ENCODE assay signal across 27 cellular contexts in the genomic region with DNA sequence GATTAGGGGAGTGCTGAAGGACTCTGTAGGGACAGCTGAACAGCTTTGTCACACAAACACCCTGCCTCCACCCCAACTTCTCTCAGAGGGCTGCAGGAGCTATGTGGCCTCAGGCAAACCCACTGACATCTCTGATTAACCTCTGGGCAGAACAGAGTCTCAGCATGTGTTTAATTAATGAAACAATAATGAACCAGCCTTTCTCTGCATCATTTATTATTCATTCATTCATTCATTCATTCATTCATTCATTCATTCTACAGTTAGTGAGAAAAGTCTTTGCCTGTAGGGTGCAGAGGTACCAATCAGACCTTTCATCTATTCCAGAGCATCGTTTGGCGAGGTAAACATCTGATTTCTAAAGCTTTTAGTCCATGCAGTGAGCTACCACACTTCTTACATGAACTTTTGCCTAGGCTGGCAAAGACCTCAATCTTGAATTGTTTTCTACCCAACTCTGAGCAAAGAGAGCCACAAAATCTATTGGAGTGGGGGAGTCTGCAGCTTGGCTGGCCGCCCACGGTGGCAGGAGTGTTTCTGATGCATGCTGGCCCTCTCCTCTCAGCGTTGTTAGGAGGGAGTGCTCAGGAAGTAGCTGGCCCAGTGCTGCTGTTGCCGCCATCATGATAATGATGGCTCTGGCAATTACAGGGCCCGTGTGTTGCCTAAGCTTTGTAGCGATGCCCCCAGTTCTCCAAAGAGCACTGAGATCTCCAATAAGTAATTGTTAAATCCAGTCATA.
DNase-seq lines count a peak whose midpoint lies in the region; ATAC-seq, FAIRE-seq and TF ChIP-seq lines count a peak whose summit lies in the region.
"Had no signal": no experiment of that assay in that cellular context is flagged by ENCODE, and none has a peak within 500 bp of the region (broad histone marks: within the 10 kb centered on the region; RNA-seq: fewer than 3 reads in every experiment).

No MANE protein-coding gene starts in this region.

- H3K4me1 ChIP-seq in BE2C = peaks cover 20% of the 10 kb centered on the region
- no peaks in the 10 kb centered on the region for H3K4me1 ChIP-seq in kidney (ENCODE audit: control insufficient read depth in 1 of 2, insufficient read depth in 1 of 2, low read depth in 1 of 2, low read length in 2 of 2)
- H3K4me1 ChIP-seq: Caco-2, pancreas had no signal

- H3K27ac ChIP-seq in kidney (ENCODE audit: low read depth in 2 of 2, low read length in 2 of 2) = no peak overlapping the region
- H3K27ac ChIP-seq: BLaER1 treated with 17β-estradiol and CSF1 and Interleukin-3, amounts not matched to agents 10 nM and 100 nM; pancreas had no signal

- H3K9ac ChIP-seq in kidney (ENCODE audit: low read length in 2 of 2) = no peak overlapping the region
- H3K9ac ChIP-seq: BLaER1 treated with 17β-estradiol and CSF1 and Interleukin-3, amounts not matched to agents 10 nM and 100 nM had no signal

- H3K36me3 Mint-ChIP-seq in brain = peaks cover 9% of the 10 kb centered on the region
- H3K36me3 Mint-ChIP-seq: activated naive CD4-positive, alpha-beta T cell treated with anti-CD3 and anti-CD28 coated beads, Interleukin-2, amount 50 U/mL, for 24 hours; immature natural killer cell had no signal

- no peak for TF ChIP-seq CTCF in BE2C (IDR thresholded peaks at IDR 0.05; ENCODE audit: low read depth, low read length)
- TF ChIP-seq CTCF in brain (conservative IDR thresholded peaks at IDR 0.05) = no peak
- no peak for TF ChIP-seq CTCF in kidney (IDR thresholded peaks at IDR 0.05; ENCODE audit: borderline replicate concordance, extremely low read depth, insufficient read depth)

- H3K4me1 Mint-ChIP-seq in brain = peaks cover 28% of the 10 kb centered on the region
- H3K4me1 Mint-ChIP-seq: activated CD4-positive, alpha-beta memory T cell treated with anti-CD3 and anti-CD28 coated beads, Interleukin-2, amount 10 ng/mL, durations not matched to agents 7 days and 5 days; activated naive CD4-positive, alpha-beta T cell treated with anti-CD3 and anti-CD28 coated beads, Interleukin-2, amount 50 U/mL, for 24 hours; central memory CD8-positive, alpha-beta T cell; immature natural killer cell had no signal

- H3K36me3 ChIP-seq in BE2C (no peaks in the 10 kb centered on the region), kidney (ENCODE audit: control insufficient read depth in 1 of 2, insufficient read depth in 2 of 2, low read length in 2 of 2) (no peaks in the 10 kb centered on the region)
- H3K36me3 ChIP-seq: BLaER1 treated with 17β-estradiol and CSF1 and Interleukin-3, amounts not matched to agents 10 nM and 100 nM; pancreas had no signal

- FAIRE-seq in kidney (lab: Jason Lieb, UNC) = no peak
- FAIRE-seq: pancreas had no signal

- no peaks in the 10 kb centered on the region for H3K27me3 Mint-ChIP-seq in brain
- H3K27me3 Mint-ChIP-seq: activated CD4-positive, alpha-beta memory T cell treated with anti-CD3 and anti-CD28 coated beads, Interleukin-2, amount 10 ng/mL, durations not matched to agents 7 days and 5 days; activated naive CD4-positive, alpha-beta T cell treated with anti-CD3 and anti-CD28 coated beads, Interleukin-2, amount 50 U/mL, for 24 hours; central memory CD8-positive, alpha-beta T cell had no signal

- ATAC-seq in HG03354 (IDR thresholded peaks at IDR 0.05; ENCODE audit: poor library complexity, severe bottlenecking, unreplicated experiment) = no peak
- ATAC-seq: left lobe of liver, pancreas had no signal

- H3K4me3 Mint-ChIP-seq in brain = no peak overlapping the region
- H3K4me3 Mint-ChIP-seq: activated CD4-positive, alpha-beta memory T cell treated with anti-CD3 and anti-CD28 coated beads, Interleukin-2, amount 10 ng/mL, durations not matched to agents 7 days and 5 days; activated naive CD4-positive, alpha-beta T cell treated with anti-CD3 and anti-CD28 coated beads, Interleukin-2, amount 50 U/mL, for 24 hours; central memory CD8-positive, alpha-beta T cell; immature natural killer cell; mesothelial cell of epicardium; nephron; T-helper 1 cell treated with Interleukin-12 subunit alpha and Interleukin-12 subunit beta and Interleukin-4 antibody, amounts not matched to agents 30 μg/mL and 1 μg/mL, for 36 hours had no signal

- H3K27ac Mint-ChIP-seq in brain = peak overlapping the region in 3 of 5 experiments; percentile 22 to 58 (median 56)
- H3K27ac Mint-ChIP-seq: activated CD4-positive, alpha-beta memory T cell treated with anti-CD3 and anti-CD28 coated beads, Interleukin-2, amount 10 ng/mL, durations not matched to agents 7 days and 5 days; activated naive CD4-positive, alpha-beta T cell treated with anti-CD3 and anti-CD28 coated beads, Interleukin-2, amount 50 U/mL, for 24 hours; T-helper 1 cell treated with Interleukin-12 subunit alpha and Interleukin-12 subunit beta and Interleukin-4 antibody, amounts not matched to agents 30 μg/mL and 1 μg/mL, for 36 hours had no signal

- DNase-seq in BE2C (peak; percentile 70), NCI-H1105 (lab: John Stamatoyannopoulos, UW) (peak; percentile 12), kidney (peak; percentile 46), ecto neural progenitor cell (ENCODE audit: low spot score) (no peak), NCI-H524 (lab: John Stamatoyannopoulos, UW) (no peak)
- no peak for DNase-seq in stimulated activated naive CD4-positive, alpha-beta T cell (lab: John Stamatoyannopoulos, UW)
- DNase-seq: activated CD4-positive, alpha-beta memory T cell treated with anti-CD3 and anti-CD28 coated beads, Interleukin-2, amount 10 ng/mL, durations not matched to agents 7 days and 5 days; activated CD4-positive, CD25-positive, alpha-beta regulatory T cell treated with anti-CD3 and anti-CD28 coated beads, Interleukin-2, amount 50 U/mL, for 72 hours; activated CD8-positive, alpha-beta memory T cell treated with anti-CD3 and anti-CD28 coated beads, Interleukin-2, amount 50 U/mL, for 48 hours; Caco-2; immature natural killer cell; Karpas-422; NCI-H1694; NCI-H2171; NCI-H524 treated with DMSO at 0.1 percent for 48 hours; retina; stimulated activated CD4-positive, alpha-beta T cell treated with anti-CD3 and anti-CD28 coated beads, Interleukin-2, amount 100 ng/mL, for 48 hours had no signal

- no peaks in the 10 kb centered on the region for H3K27me3 ChIP-seq in BE2C
- H3K27me3 ChIP-seq: BLaER1 treated with 17β-estradiol and CSF1 and Interleukin-3, amounts not matched to agents 10 nM and 100 nM; pancreas had no signal

- H3K9me3 ChIP-seq in BE2C = no peaks in the 10 kb centered on the region
- H3K9me3 ChIP-seq in kidney (ENCODE audit: control insufficient read depth in 1 of 2, low read length in 2 of 2) = no peaks in the 10 kb centered on the region
- H3K9me3 ChIP-seq: BLaER1 treated with 17β-estradiol and CSF1 and Interleukin-3, amounts not matched to agents 10 nM and 100 nM; Caco-2; pancreas had no signal

- H3K4me3 ChIP-seq in BE2C (ENCODE audit: low read depth, low read length) (no peak overlapping the region), kidney (ENCODE audit: low read length in 2 of 2) (no peak overlapping the region)
- H3K4me3 ChIP-seq: BLaER1 treated with 17β-estradiol and CSF1 and Interleukin-3, amounts not matched to agents 10 nM and 100 nM; pancreas had no signal

- H3K9me3 Mint-ChIP-seq in brain = peaks cover 0 to 2% (median 0%) of the 10 kb centered on the region in 5 experiments
- H3K9me3 Mint-ChIP-seq: activated CD4-positive, alpha-beta memory T cell treated with anti-CD3 and anti-CD28 coated beads, Interleukin-2, amount 10 ng/mL, durations not matched to agents 7 days and 5 days; activated naive CD4-positive, alpha-beta T cell treated with anti-CD3 and anti-CD28 coated beads, Interleukin-2, amount 50 U/mL, for 24 hours; central memory CD8-positive, alpha-beta T cell; immature natural killer cell; nephron; T-helper 1 cell treated with Interleukin-12 subunit alpha and Interleukin-12 subunit beta and Interleukin-4 antibody, amounts not matched to agents 30 μg/mL and 1 μg/mL, for 36 hours had no signal

- intact Hi-C loops in kidney (cut with DNase I) = no loop called here

Comparison
In these comparisons a context has a peak if more than half of its experiments do, and no peak if none do; other contexts are left out.
1. DNase-seq: peak in BE2C (single experiment), NCI-H1105 (single experiment) and kidney (single experiment); none in ecto neural progenitor cell (single experiment), stimulated activated naive CD4-positive, alpha-beta T cell (0 of 6) and NCI-H524 (0 of 2).